2 cellular contexts compared by ENCODE assay signal in the genomic region with DNA sequence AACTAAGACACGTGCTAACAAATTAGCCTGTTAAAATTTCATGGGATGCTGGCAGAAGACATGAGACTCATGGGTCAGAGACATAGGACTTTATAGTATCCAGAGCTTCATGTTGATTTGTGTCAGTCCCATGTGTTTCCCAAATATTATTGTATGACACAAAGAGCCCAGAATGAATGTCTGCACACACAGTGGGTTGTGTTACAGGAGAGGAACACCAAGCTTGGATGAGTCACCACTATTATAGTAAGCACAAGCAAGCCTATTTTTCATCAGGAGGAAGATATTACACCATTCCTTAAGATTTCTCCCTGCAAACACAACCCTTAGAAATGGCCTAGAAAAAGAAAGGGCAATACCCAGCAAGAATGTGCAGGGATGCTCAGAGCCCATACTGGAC.
TF ChIP-seq lines count a peak whose summit lies in the region.

No MANE protein-coding gene starts in this region.

TF ChIP-seq in IMR-90, 13 proteins besides CTCF, POLR2A, EP300 and RAD21:
- TF ChIP-seq SMC3 (IDR thresholded peaks at IDR 0.05; ENCODE audit: low read depth, low read length) (no peak), BHLHE40 (IDR thresholded peaks at IDR 0.05; ENCODE audit: low read depth, low read length) (peak; percentile 55; the same call in 1 of the 2 replicates), MAFK (IDR thresholded peaks at IDR 0.05; ENCODE audit: low read depth, low read length) (no peak), CEBPB (IDR thresholded peaks at IDR 0.05; ENCODE audit: low read depth, low read length) (peak; percentile 67), NFE2L2 (IDR thresholded peaks at IDR 0.05; ENCODE audit: low read depth, low read length) (no peak), FOS (IDR thresholded peaks at IDR 0.05; ENCODE audit: low read depth, low read length) (peak; percentile 90), RFX5 (IDR thresholded peaks at IDR 0.05; ENCODE audit: low read depth, low read length) (no peak), ELK1 (IDR thresholded peaks at IDR 0.05; ENCODE audit: borderline replicate concordance, low read depth, low read length) (no peak), CHD1 (IDR thresholded peaks at IDR 0.05; ENCODE audit: low read depth, low read length) (no peak), MXI1 (IDR thresholded peaks at IDR 0.05; ENCODE audit: borderline replicate concordance, low read depth, low read length) (peak; percentile 57; the same call in 1 of the 2 replicates), MAZ (IDR thresholded peaks at IDR 0.05; ENCODE audit: borderline replicate concordance, low read depth, low read length) (no peak), RCOR1 (IDR thresholded peaks at IDR 0.05; ENCODE audit: insufficient replicate concordance, low read length) (no peak)
- TF ChIP-seq, protein P1, sequence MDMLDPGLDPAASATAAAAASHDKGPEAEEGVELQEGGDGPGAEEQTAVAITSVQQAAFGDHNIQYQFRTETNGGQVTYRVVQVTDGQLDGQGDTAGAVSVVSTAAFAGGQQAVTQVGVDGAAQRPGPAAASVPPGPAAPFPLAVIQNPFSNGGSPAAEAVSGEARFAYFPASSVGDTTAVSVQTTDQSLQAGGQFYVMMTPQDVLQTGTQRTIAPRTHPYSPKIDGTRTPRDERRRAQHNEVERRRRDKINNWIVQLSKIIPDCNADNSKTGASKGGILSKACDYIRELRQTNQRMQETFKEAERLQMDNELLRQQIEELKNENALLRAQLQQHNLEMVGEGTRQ (IDR thresholded peaks at IDR 0.05; ENCODE audit: low read depth, low read length), result no peak

TF ChIP-seq in K562, 482 proteins besides CTCF, POLR2A, EP300 and RAD21:
- TF ChIP-seq, protein P2, sequence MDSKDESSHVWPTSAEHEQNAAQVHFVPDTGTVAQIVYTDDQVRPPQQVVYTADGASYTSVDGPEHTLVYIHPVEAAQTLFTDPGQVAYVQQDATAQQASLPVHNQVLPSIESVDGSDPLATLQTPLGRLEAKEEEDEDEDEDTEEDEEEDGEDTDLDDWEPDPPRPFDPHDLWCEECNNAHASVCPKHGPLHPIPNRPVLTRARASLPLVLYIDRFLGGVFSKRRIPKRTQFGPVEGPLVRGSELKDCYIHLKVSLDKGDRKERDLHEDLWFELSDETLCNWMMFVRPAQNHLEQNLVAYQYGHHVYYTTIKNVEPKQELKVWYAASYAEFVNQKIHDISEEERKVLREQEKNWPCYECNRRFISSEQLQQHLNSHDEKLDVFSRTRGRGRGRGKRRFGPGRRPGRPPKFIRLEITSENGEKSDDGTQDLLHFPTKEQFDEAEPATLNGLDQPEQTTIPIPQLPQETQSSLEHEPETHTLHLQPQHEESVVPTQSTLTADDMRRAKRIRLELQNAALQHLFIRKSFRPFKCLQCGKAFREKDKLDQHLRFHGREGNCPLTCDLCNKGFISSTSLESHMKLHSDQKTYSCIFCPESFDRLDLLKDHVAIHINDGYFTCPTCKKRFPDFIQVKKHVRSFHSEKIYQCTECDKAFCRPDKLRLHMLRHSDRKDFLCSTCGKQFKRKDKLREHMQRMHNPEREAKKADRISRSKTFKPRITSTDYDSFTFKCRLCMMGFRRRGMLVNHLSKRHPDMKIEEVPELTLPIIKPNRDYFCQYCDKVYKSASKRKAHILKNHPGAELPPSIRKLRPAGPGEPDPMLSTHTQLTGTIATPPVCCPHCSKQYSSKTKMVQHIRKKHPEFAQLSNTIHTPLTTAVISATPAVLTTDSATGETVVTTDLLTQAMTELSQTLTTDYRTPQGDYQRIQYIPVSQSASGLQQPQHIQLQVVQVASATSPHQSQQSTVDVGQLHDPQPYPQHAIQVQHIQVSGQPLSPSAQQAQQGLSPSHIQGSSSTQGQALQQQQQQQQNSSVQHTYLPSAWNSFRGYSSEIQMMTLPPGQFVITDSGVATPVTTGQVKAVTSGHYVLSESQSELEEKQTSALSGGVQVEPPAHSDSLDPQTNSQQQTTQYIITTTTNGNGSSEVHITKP (IDR thresholded peaks at IDR 0.05; ENCODE audit: partially characterized antibody), result no peak
- TF ChIP-seq ZZZ3 (IDR thresholded peaks at IDR 0.05) (no peak), TFAP4 (CRISPR knock-in tag; IDR thresholded peaks at IDR 0.05; ENCODE audit: borderline replicate concordance) (no peak), FOSL1 (tag; conservative IDR thresholded peaks at IDR 0.05) (peak; percentile 44), ZNF584 (CRISPR knock-in tag; IDR thresholded peaks at IDR 0.05; ENCODE audit: low read depth) (no peak), ZNF551 (CRISPR knock-in tag; IDR thresholded peaks at IDR 0.05) (no peak), HSF4 (CRISPR knock-in tag; IDR thresholded peaks at IDR 0.05; ENCODE audit: borderline replicate concordance) (no peak), TFAM (CRISPR knock-in tag; conservative IDR thresholded peaks at IDR 0.05) (no peak), KDM2B (CRISPR knock-in tag; IDR thresholded peaks at IDR 0.05) (no peak), PHB2 (IDR thresholded peaks at IDR 0.05; ENCODE audit: low read depth) (no peak), MYC (IDR thresholded peaks at IDR 0.05; ENCODE audit: low read depth, low read length) (no peak), MYC (CRISPR knock-in tag; IDR thresholded peaks at IDR 0.05; ENCODE audit: borderline replicate concordance, low read depth) (no peak), ZBTB40 (IDR thresholded peaks at IDR 0.05) (no peak), ZBTB40 (CRISPR knock-in tag; IDR thresholded peaks at IDR 0.05) (no peak), CBX5 (IDR thresholded peaks at IDR 0.05; ENCODE audit: borderline replicate concordance, low read depth) (no peak), JUN (IDR thresholded peaks at IDR 0.05; ENCODE audit: borderline replicate concordance, low read depth, low read length) (0 out of 2 replicates have a peak, but pooled peaks have one; percentile 16), JUN (CRISPR knock-in tag; IDR thresholded peaks at IDR 0.05; ENCODE audit: borderline replicate concordance) (no peak), ZEB2 (IDR thresholded peaks at IDR 0.05) (no peak), ZNF140 (CRISPR knock-in tag; IDR thresholded peaks at IDR 0.05) (no peak), JUND (IDR thresholded peaks at IDR 0.05; ENCODE audit: borderline replicate concordance, low read depth, low read length) (peak; percentile 58; the same call in 1 of the 2 replicates), JUND (tag; IDR thresholded peaks at IDR 0.05; ENCODE audit: borderline replicate concordance, low read depth, low read length) (peak; percentile 52; the same call in 2 of the 3 replicates), MAX (CRISPR knock-in tag; IDR thresholded peaks at IDR 0.05) (no peak), ZBED1 (IDR thresholded peaks at IDR 0.05) (no peak), ZNF121 (CRISPR knock-in tag; conservative IDR thresholded peaks at IDR 0.05) (no peak), ZNF436 (CRISPR knock-in tag; IDR thresholded peaks at IDR 0.05) (no peak)
- TF ChIP-seq, protein P3, sequence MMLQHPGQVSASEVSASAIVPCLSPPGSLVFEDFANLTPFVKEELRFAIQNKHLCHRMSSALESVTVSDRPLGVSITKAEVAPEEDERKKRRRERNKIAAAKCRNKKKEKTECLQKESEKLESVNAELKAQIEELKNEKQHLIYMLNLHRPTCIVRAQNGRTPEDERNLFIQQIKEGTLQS (IDR thresholded peaks at IDR 0.05), result peak; percentile 60
- TF ChIP-seq, protein P3 (CRISPR knock-in tag; conservative IDR thresholded peaks at IDR 0.05), result no peak
